ENCODE assay signal across 21 cellular contexts in genomic region chr5:100130307-100130706, GRCh38.
"Had no signal": no experiment of that assay in that cellular context is flagged by ENCODE, and none has a peak within 500 bp of the region (broad histone marks: within the 10 kb centered on the region; RNA-seq: fewer than 3 reads in every experiment).

No MANE protein-coding gene starts in this region.

- H3K9me3 ChIP-seq: MG63, SJSA1 had no signal

- DNase-seq: Karpas-422, KG1, MG63, NCI-H1092, NCI-H1105 treated with DMSO at 0.1 percent for 48 hours, NCI-H1417 treated with DMSO at 0.1 percent for 48 hours, NCI-H146, NCI-H1694 treated with DMSO at 0.1 percent for 48 hours, NCI-H1930, NCI-H2081, NCI-H2107, NCI-H2227 treated with DMSO at 0.1 percent for 48 hours, NCI-H524, NCI-H526 treated with DMSO at 0.1 percent for 48 hours, NCI-H82, Right ventricle myocardium superior, RPMI8226, SIG-M5 had no signal

- FAIRE-seq: RCC 7860 had no signal

- H3K4me1 ChIP-seq: SJSA1 had no signal

- H3K27ac ChIP-seq: SJSA1, SK-N-MC had no signal

- H3K36me3 ChIP-seq: MG63, SJSA1 had no signal

- H3K4me3 ChIP-seq: MG63, SJSA1, SK-N-MC had no signal

- H3K27me3 ChIP-seq: MG63, SJSA1 had no signal
